In genomic region chr20:32443386-32443974, GRCh38 we compare ENCODE assay signal across 1 cellular context.
TF ChIP-seq lines count a peak whose summit lies in the region.

No MANE protein-coding gene starts in this region.

TF ChIP-seq in IMR-90, 13 proteins besides CTCF, POLR2A, EP300 and RAD21 (continued from another document):
- TF ChIP-seq CHD1 (IDR thresholded peaks at IDR 0.05; ENCODE audit: low read depth, low read length) (no peak), MXI1 (IDR thresholded peaks at IDR 0.05; ENCODE audit: borderline replicate concordance, low read depth, low read length) (no peak), CEBPB (IDR thresholded peaks at IDR 0.05; ENCODE audit: low read depth, low read length) (no peak), FOS (IDR thresholded peaks at IDR 0.05; ENCODE audit: low read depth, low read length) (no peak), ELK1 (IDR thresholded peaks at IDR 0.05; ENCODE audit: borderline replicate concordance, low read depth, low read length) (no peak), BHLHE40 (IDR thresholded peaks at IDR 0.05; ENCODE audit: low read depth, low read length) (no peak), RCOR1 (IDR thresholded peaks at IDR 0.05; ENCODE audit: insufficient replicate concordance, low read length) (no peak), RFX5 (IDR thresholded peaks at IDR 0.05; ENCODE audit: low read depth, low read length) (no peak), MAFK (IDR thresholded peaks at IDR 0.05; ENCODE audit: low read depth, low read length) (no peak)
